ENCODE assay signal across 8 cellular contexts in genomic region chr12:56116267-56117081, GRCh38. TPM values are rescaled to one million over a fixed set of nuclear protein-coding genes. Genes with fewer than 3 reads are reported as not detected.
DNase-seq lines count a peak whose midpoint lies in the region; ATAC-seq and TF ChIP-seq lines count a peak whose summit lies in the region.

RPL41 (plus strand) TSS chr12:56116633.

- DNase-seq in AG10803 (ENCODE audit: low read depth) (peak; percentile 89), NCI-H69 (lab: John Stamatoyannopoulos, UW) (peak; percentile 97), dedifferentiated amniotic fluid mesenchymal stem cell (ENCODE audit: extremely low spot score) (peak; percentile 94), left kidney (ENCODE audit: low read depth, low spot score) (peak; percentile 98)
- DNase-seq in activated CD4-positive, alpha-beta T cell treated with anti-CD3 and anti-CD28 coated beads, Interleukin-2, amount 10 ng/mL, durations not matched to agents 24 days and 14 days = peak; percentile 99
- DNase-seq in stimulated activated CD4-positive, alpha-beta T cell treated with anti-CD3 and anti-CD28 coated beads, Interleukin-2, amount 100 ng/mL, for 24 hours = peak; percentile 94 to 95

- H3K4me3 ChIP-seq in AG10803 (ENCODE audit: low read length) = peak within 1 kb of the TSS; percentile 88

- peak; percentile 100 for TF ChIP-seq POLR2A in GM19099 (IDR thresholded peaks at IDR 0.05; ENCODE audit: extremely low read depth, insufficient read length, low read depth)

- H3K36me3 Mint-ChIP-seq in activated CD4-positive, alpha-beta T cell treated with anti-CD3 and anti-CD28 coated beads, Interleukin-2, amount 10 ng/mL, durations not matched to agents 24 days and 14 days (ENCODE audit: low read depth) = peaks cover 51% of the 10 kb centered on the region

- H3K9me3 Mint-ChIP-seq in activated CD4-positive, alpha-beta T cell treated with anti-CD3 and anti-CD28 coated beads, Interleukin-2, amount 10 ng/mL, durations not matched to agents 24 days and 14 days = no peaks in the 10 kb centered on the region

- peaks cover 3% of the 10 kb centered on the region for H3K27me3 Mint-ChIP-seq in activated CD4-positive, alpha-beta T cell treated with anti-CD3 and anti-CD28 coated beads, Interleukin-2, amount 10 ng/mL, durations not matched to agents 24 days and 14 days

- no peak for TF ChIP-seq CTCF in AG10803 (conservative IDR thresholded peaks at IDR 0.05; ENCODE audit: low read length)

- intact Hi-C loops in activated CD4-positive, alpha-beta T cell treated with anti-CD3 and anti-CD28 coated beads, Interleukin-2, amount 10 ng/mL, durations not matched to agents 24 days and 14 days (cut with micrococcal nuclease) = loop anchor here (1.0 to 5.0 kb wide), 6 partner anchors 12 to 521 kb away; partner anchors contain the start of genes DNAJC14 and PA2G4

- H3K4me1 Mint-ChIP-seq in activated CD4-positive, alpha-beta T cell treated with anti-CD3 and anti-CD28 coated beads, Interleukin-2, amount 10 ng/mL, durations not matched to agents 24 days and 14 days = peaks cover 35% of the 10 kb centered on the region

- peak within 1 kb of the TSS; percentile 100 for H3K27ac Mint-ChIP-seq in activated CD4-positive, alpha-beta T cell treated with anti-CD3 and anti-CD28 coated beads, Interleukin-2, amount 10 ng/mL, durations not matched to agents 24 days and 14 days

- ATAC-seq in HG03469 (IDR thresholded peaks at IDR 0.05; ENCODE audit: unreplicated experiment) = peak; percentile 28

- peak within 1 kb of the TSS; percentile 97 for H3K4me3 Mint-ChIP-seq in activated CD4-positive, alpha-beta T cell treated with anti-CD3 and anti-CD28 coated beads, Interleukin-2, amount 10 ng/mL, durations not matched to agents 24 days and 14 days

RNA-seq across cellular contexts. Expression of gene RPL41, which starts in this region (rescaled TPM):
- 3,831 and 3,993 TPM in 2 replicates for total RNA-seq in activated CD4-positive, alpha-beta T cell treated with anti-CD3 and anti-CD28 coated beads, Interleukin-2, amount 10 ng/mL, durations not matched to agents 24 days and 14 days

Comparison
In these comparisons a context has a peak if more than half of its experiments do, and no peak if none do; other contexts are left out.
1. Peak in every context shown above with its lines: DNase-seq, ATAC-seq and H3K4me3 ChIP-seq.